1 cellular context compared by ENCODE assay signal in genomic region chr1:34859442-34860200, GRCh38.
A peak's percentile ranks its signal among the peaks of the same experiment; 100 is the strongest.
TF ChIP-seq lines count a peak whose summit lies in the region.

SMIM12 (minus strand) TSS chr1:34859749; CDS start chr1:34855977, 3,772 bp downstream.

TF ChIP-seq in HepG2, 621 proteins besides CTCF, POLR2A, EP300 and RAD21 (continued from another document and continues in another):
- no peak for TF ChIP-seq ZUFSP (CRISPR knock-in tag; IDR thresholded peaks at IDR 0.05; ENCODE audit: borderline replicate concordance)
- TF ChIP-seq BRCA1 (CRISPR knock-in tag; IDR thresholded peaks at IDR 0.05): peak; percentile 82; the same call in 1 of the 2 replicates
- 0 out of 2 replicates have a peak, but pooled peaks have one; percentile 31 for TF ChIP-seq ETV6 (CRISPR knock-in tag; conservative IDR thresholded peaks at IDR 0.05)
- peak; percentile 82; the same call in 1 of the 2 replicates for TF ChIP-seq HOMEZ (CRISPR knock-in tag; IDR thresholded peaks at IDR 0.05; ENCODE audit: low read depth)
- TF ChIP-seq ARHGAP35 (CRISPR knock-in tag; IDR thresholded peaks at IDR 0.05; ENCODE audit: borderline replicate concordance): no peak
- no peak for TF ChIP-seq LBX2 (CRISPR knock-in tag; IDR thresholded peaks at IDR 0.05; ENCODE audit: borderline replicate concordance)
- TF ChIP-seq XRCC5 (optimal IDR thresholded peaks at IDR 0.05; ENCODE audit: low read length): peak; percentile 95
- TF ChIP-seq ZFX (CRISPR knock-in tag; IDR thresholded peaks at IDR 0.05; ENCODE audit: low read depth): peak; percentile 95
- 0 out of 2 replicates have a peak, but pooled peaks have one; percentile 73 for TF ChIP-seq NAIF1 (CRISPR knock-in tag; IDR thresholded peaks at IDR 0.05; ENCODE audit: borderline replicate concordance)
- peak; percentile 63 for TF ChIP-seq PITX1 (CRISPR knock-in tag; IDR thresholded peaks at IDR 0.05)
- TF ChIP-seq BHLHE40 (IDR thresholded peaks at IDR 0.05; ENCODE audit: low read length): peak; percentile 45; the same call in 1 of the 2 replicates
- TF ChIP-seq ZNF235 (CRISPR knock-in tag; IDR thresholded peaks at IDR 0.05; ENCODE audit: borderline replicate concordance): 0 out of 2 replicates have a peak, but pooled peaks have one; percentile 73
- peak; percentile 59; the same call in 1 of the 2 replicates for TF ChIP-seq CC2D1A (CRISPR knock-in tag; IDR thresholded peaks at IDR 0.05)
- TF ChIP-seq BRD4 (CRISPR knock-in tag; IDR thresholded peaks at IDR 0.05): peak; percentile 78
- no peak for TF ChIP-seq FLYWCH1 (CRISPR knock-in tag; IDR thresholded peaks at IDR 0.05)
- peak; percentile 73; the same call in 1 of the 2 replicates for TF ChIP-seq ZXDC (CRISPR knock-in tag; IDR thresholded peaks at IDR 0.05)
- peak; percentile 38; the same call in 1 of the 2 replicates for TF ChIP-seq BATF2 (CRISPR knock-in tag; IDR thresholded peaks at IDR 0.05)
- TF ChIP-seq STAT6 (CRISPR knock-in tag; IDR thresholded peaks at IDR 0.05; ENCODE audit: borderline replicate concordance): peak; percentile 70; the same call in 1 of the 2 replicates
- no peak for TF ChIP-seq HMG20B (CRISPR knock-in tag; conservative IDR thresholded peaks at IDR 0.05)
- TF ChIP-seq ZGPAT (CRISPR knock-in tag; IDR thresholded peaks at IDR 0.05): peak; percentile 94
- peak; percentile 87; the same call in 1 of the 2 replicates for TF ChIP-seq ZNF547 (CRISPR knock-in tag; IDR thresholded peaks at IDR 0.05)
- TF ChIP-seq MATR3 (CRISPR knock-in tag; IDR thresholded peaks at IDR 0.05): no peak
- no peak for TF ChIP-seq ZNF75D (CRISPR knock-in tag; IDR thresholded peaks at IDR 0.05; ENCODE audit: borderline replicate concordance)
- TF ChIP-seq MTF1 (CRISPR knock-in tag; IDR thresholded peaks at IDR 0.05): peak; percentile 39; the same call in 1 of the 2 replicates
- peak; percentile 84 for TF ChIP-seq ETV5 (CRISPR knock-in tag; IDR thresholded peaks at IDR 0.05; ENCODE audit: borderline replicate concordance)
- peak; percentile 81 for TF ChIP-seq ZNF143 (CRISPR knock-in tag; IDR thresholded peaks at IDR 0.05)
- TF ChIP-seq NFKB2 (CRISPR knock-in tag; IDR thresholded peaks at IDR 0.05; ENCODE audit: borderline replicate concordance): peak; percentile 43; the same call in 1 of the 2 replicates
- TF ChIP-seq HMGXB4 (CRISPR knock-in tag; IDR thresholded peaks at IDR 0.05; ENCODE audit: borderline replicate concordance in 1 of 2, low read depth in 1 of 2): peak; percentile 84 to 95
- no peak for TF ChIP-seq CHCHD3 (CRISPR knock-in tag; IDR thresholded peaks at IDR 0.05)
- peak; percentile 67; the same call in 1 of the 2 replicates for TF ChIP-seq ZNF30 (CRISPR knock-in tag; IDR thresholded peaks at IDR 0.05)
- peak; percentile 77 for TF ChIP-seq AGO2 (optimal IDR thresholded peaks at IDR 0.05; ENCODE audit: low read depth, low read length)
- TF ChIP-seq BCL6 (CRISPR knock-in tag; IDR thresholded peaks at IDR 0.05): peak; percentile 23; the same call in 1 of the 2 replicates
- no peak; the same call in 1 of the 2 replicates for TF ChIP-seq ZNF558 (CRISPR knock-in tag; IDR thresholded peaks at IDR 0.05; ENCODE audit: borderline replicate concordance)
- peak; percentile 83; the same call in 1 of the 2 replicates for TF ChIP-seq ZNF580 (CRISPR knock-in tag; IDR thresholded peaks at IDR 0.05; ENCODE audit: borderline replicate concordance, low read depth)
- TF ChIP-seq ZSCAN22 (CRISPR knock-in tag; IDR thresholded peaks at IDR 0.05): no peak
- TF ChIP-seq SALL1 (CRISPR knock-in tag; IDR thresholded peaks at IDR 0.05): peak; percentile 84
- peak; percentile 94 for TF ChIP-seq THAP11 (CRISPR knock-in tag; IDR thresholded peaks at IDR 0.05)
- no peak for TF ChIP-seq SP1 (IDR thresholded peaks at IDR 0.05)
- peak; percentile 61 for TF ChIP-seq SP1 (CRISPR knock-in tag; IDR thresholded peaks at IDR 0.05)
- TF ChIP-seq TEF (CRISPR knock-in tag; IDR thresholded peaks at IDR 0.05): no peak
- no peak; the same call in 1 of the 2 replicates for TF ChIP-seq NFAT5 (CRISPR knock-in tag; IDR thresholded peaks at IDR 0.05)
- peak; percentile 28 for TF ChIP-seq ZNF781 (CRISPR knock-in tag; IDR thresholded peaks at IDR 0.05; ENCODE audit: borderline replicate concordance, not compliant biosample characterization)
